15 cellular contexts compared by ENCODE assay signal in the genomic region with DNA sequence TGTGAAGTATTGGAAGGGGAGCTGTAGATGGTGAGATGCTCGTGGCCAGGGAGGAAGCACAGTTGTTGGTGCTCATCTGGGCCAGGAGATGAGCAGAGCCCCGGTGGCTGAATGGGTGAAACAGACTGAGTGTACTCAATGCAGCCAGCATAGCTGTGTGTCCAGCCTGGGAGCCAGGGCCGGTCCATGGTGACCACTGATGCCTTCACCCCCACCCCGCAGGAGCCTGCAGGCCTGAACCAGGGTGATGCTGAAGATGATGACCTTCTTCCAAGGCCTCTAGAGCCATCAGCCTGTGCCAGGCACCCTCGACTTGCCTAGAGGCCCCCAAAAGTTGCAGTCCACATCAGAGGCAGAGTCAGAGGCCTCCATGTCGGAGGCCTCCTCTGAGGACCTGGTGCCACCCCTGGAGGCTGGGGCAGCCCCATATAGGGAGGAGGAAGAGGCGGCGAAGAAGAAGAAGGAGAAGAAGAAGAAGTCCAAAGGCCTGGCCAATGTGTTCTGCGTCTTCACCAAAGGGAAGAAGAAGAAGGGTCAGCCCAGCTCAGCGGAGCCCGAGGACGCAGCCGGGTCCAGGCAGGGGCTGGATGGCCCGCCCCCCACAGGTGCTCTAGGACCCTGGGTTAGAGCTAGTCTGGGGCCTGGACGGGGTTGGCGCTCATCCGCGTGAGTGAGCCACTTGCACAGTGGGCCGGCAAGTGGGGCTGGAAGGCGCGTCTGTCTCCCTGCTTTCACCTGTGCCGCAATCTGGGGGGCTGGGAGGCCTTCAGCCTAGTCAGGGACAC. TPM values are rescaled to one million over a fixed set of nuclear protein-coding genes. Genes with fewer than 3 reads are reported as not detected.
DNase-seq lines count a peak whose midpoint lies in the region; ATAC-seq and TF ChIP-seq lines count a peak whose summit lies in the region.
"Had no signal": no experiment of that assay in that cellular context is flagged by ENCODE, and none has a peak within 500 bp of the region (broad histone marks: within the 10 kb centered on the region; RNA-seq: fewer than 3 reads in every experiment).

No MANE protein-coding gene starts in this region.

- H3K4me3 ChIP-seq in A673 (ENCODE audit: low read depth, low read length, poor library complexity, severe bottlenecking) (peak overlapping the region; percentile 20), right atrium auricular region (peak overlapping the region; percentile 10 to 35), ovary (peak overlapping the region; percentile 26), MM.1S (ENCODE audit: low read length) (no peak overlapping the region)

- CTCF ChIA-PET in A673 (lab: Charles Lee) (interaction anchor here (0.7 to 2.3 kb wide), 3 partner anchors 21 to 135 kb away, joined by 3 to 6 read pairs (median 4); no protein-coding TSS in a partner anchor), WTC11 (lab: Charles Lee) (interaction anchor here (0.6 to 12.3 kb wide), 29 partner anchors 8 to 170 kb away, joined by 3 to 199 read pairs (median 5); no protein-coding TSS in a partner anchor)
- CTCF ChIA-PET in activated CD8-positive, alpha-beta T cell treated with anti-CD3 and anti-CD28 coated beads, Interleukin-2, amount 10 ng/mL, durations not matched to agents 7 days and 5 days (lab: Charles Lee), result interaction anchor here (1.6 kb wide), 1 partner anchor 21 kb away, joined by 8 read pairs; no protein-coding TSS in a partner anchor

- intact Hi-C loops in A673 (cut with micrococcal nuclease; ENCODE audit: unreplicated experiment), result no loop called here
- intact Hi-C loops in ovary (cut with DNase I), result no loop called here

- TF ChIP-seq EP300 in ovary (IDR thresholded peaks at IDR 0.05), result no peak

- H3F3A ChIP-seq in MM.1S (ENCODE audit: insufficient read depth, low read length), result no peaks in the 10 kb centered on the region

- WGBS in ovary, 3 donors, result 61 to 68% (median 67%) methylated on average over 22 of the region's 22 CpGs

- POLR2A ChIA-PET in A673 (lab: Charles Lee; ENCODE audit: low non-redundant PET), result no interaction called here
- POLR2A ChIA-PET in WTC11 (lab: Charles Lee), result interaction anchor here (0.5 to 1.9 kb wide), 4 partner anchors 11 to 1356 kb away, joined by 3 to 5 read pairs (median 4); no protein-coding TSS in a partner anchor
- POLR2A ChIA-PET in activated CD8-positive, alpha-beta T cell treated with anti-CD3 and anti-CD28 coated beads, Interleukin-2, amount 10 ng/mL, durations not matched to agents 7 days and 5 days (lab: Charles Lee), result no interaction called here

- no peaks in the 10 kb centered on the region for H3K9me2 ChIP-seq in MM.1S (replicated peaks; ENCODE audit: insufficient read depth, low read length)

- H3K27me3 Mint-ChIP-seq in WTC11 (ENCODE audit: low read depth), result peaks cover 40% of the 10 kb centered on the region
- peaks cover 14% of the 10 kb centered on the region for H3K27me3 Mint-ChIP-seq in activated CD8-positive, alpha-beta T cell treated with anti-CD3 and anti-CD28 coated beads, Interleukin-2, amount 10 ng/mL, durations not matched to agents 7 days and 5 days (ENCODE audit: low read depth)

- H3K79me2 ChIP-seq in MM.1S (ENCODE audit: low read length), result no peaks in the 10 kb centered on the region

- no peak for TF ChIP-seq CTCF in A673 (conservative IDR thresholded peaks at IDR 0.05; ENCODE audit: low read depth, low read length)
- no peak for TF ChIP-seq CTCF in WTC11 (IDR thresholded peaks at IDR 0.05)
- TF ChIP-seq CTCF in right atrium auricular region (IDR thresholded peaks at IDR 0.05), result no peak
- TF ChIP-seq CTCF in ovary (IDR thresholded peaks at IDR 0.05), result no peak
- TF ChIP-seq CTCF in MM.1S (IDR thresholded peaks at IDR 0.05; ENCODE audit: low read length), result no peak

- H3K4me2 ChIP-seq in MM.1S (ENCODE audit: low read depth, low read length), result no peak overlapping the region

- no TSS peak for BruUV-seq in A673 (replicated peaks; lab: Mats Ljungman, UMichigan)

- no peak for ATAC-seq in WTC11
- ATAC-seq in activated CD8-positive, alpha-beta T cell treated with anti-CD3 and anti-CD28 coated beads, Interleukin-2, amount 10 ng/mL, durations not matched to agents 7 days and 5 days, result no peak
- no peak for ATAC-seq in stimulated activated effector memory CD8-positive, alpha-beta T cell treated with anti-CD3 and anti-CD28 coated beads, Interleukin-12 subunit alpha, Interleukin-12 subunit beta, amount 100 ng/mL, for 72 hours
- ATAC-seq: activated CD4-positive, CD25-positive, alpha-beta regulatory T cell treated with anti-CD3 and anti-CD28 coated beads, Interleukin-2, amount 50 U/mL, for 24 hours had no signal

- no peaks in the 10 kb centered on the region for H4K20me1 ChIP-seq in MM.1S (ENCODE audit: insufficient read depth, low read length)

- TF ChIP-seq POLR2A in ovary (IDR thresholded peaks at IDR 0.05), result no peak

- peaks cover 28% of the 10 kb centered on the region for H3K4me1 Mint-ChIP-seq in WTC11
- H3K4me1 Mint-ChIP-seq in activated CD8-positive, alpha-beta T cell treated with anti-CD3 and anti-CD28 coated beads, Interleukin-2, amount 10 ng/mL, durations not matched to agents 7 days and 5 days (ENCODE audit: low read depth), result no peaks in the 10 kb centered on the region
- peaks cover 6% of the 10 kb centered on the region for H3K4me1 Mint-ChIP-seq in stimulated activated effector memory CD8-positive, alpha-beta T cell treated with anti-CD3 and anti-CD28 coated beads, Interleukin-12 subunit alpha, Interleukin-12 subunit beta, amount 100 ng/mL, for 72 hours
- H3K4me1 Mint-ChIP-seq: activated naive CD8-positive, alpha-beta T cell treated with anti-CD3 and anti-CD28 coated beads for 36 hours had no signal

- H3K36me3 ChIP-seq in A673 (ENCODE audit: insufficient read depth, low read length, poor library complexity, severe bottlenecking) (no peaks in the 10 kb centered on the region), right atrium auricular region (peaks cover 7% of the 10 kb centered on the region), ovary (no peaks in the 10 kb centered on the region), MM.1S (replicated peaks; ENCODE audit: insufficient read depth, low read length) (no peaks in the 10 kb centered on the region)

- H3K27me3 ChIP-seq in A673 (replicated peaks; ENCODE audit: insufficient read depth, low read depth, low read length, poor library complexity) (no peaks in the 10 kb centered on the region), right atrium auricular region (no peaks in the 10 kb centered on the region), ovary (no peaks in the 10 kb centered on the region), MM.1S (replicated peaks; ENCODE audit: insufficient read depth, low read length) (peaks cover 15% of the 10 kb centered on the region)

- no peaks in the 10 kb centered on the region for H3K9me3 Mint-ChIP-seq in WTC11
- H3K9me3 Mint-ChIP-seq in activated CD8-positive, alpha-beta T cell treated with anti-CD3 and anti-CD28 coated beads, Interleukin-2, amount 10 ng/mL, durations not matched to agents 7 days and 5 days (ENCODE audit: insufficient read depth), result no peaks in the 10 kb centered on the region
- no peaks in the 10 kb centered on the region for H3K9me3 Mint-ChIP-seq in stimulated activated effector memory CD8-positive, alpha-beta T cell treated with anti-CD3 and anti-CD28 coated beads, Interleukin-12 subunit alpha, Interleukin-12 subunit beta, amount 100 ng/mL, for 72 hours
- H3K9me3 Mint-ChIP-seq: activated naive CD8-positive, alpha-beta T cell treated with anti-CD3 and anti-CD28 coated beads for 36 hours had no signal

- DNase-seq in A673 (ENCODE audit: low spot score) (no peak), WTC11 (ENCODE audit: low spot score) (no peak), right atrium auricular region (ENCODE audit: low spot score) (no peak), ovary (peak in 3 of 5 donors; percentile 22 to 47 (median 39)), NCI-H1092 treated with DMSO at 0.1 percent for 48 hours (lab: John Stamatoyannopoulos, UW) (no peak), MM.1S (no peak)
- DNase-seq in activated CD8-positive, alpha-beta T cell treated with anti-CD3 and anti-CD28 coated beads, Interleukin-2, amount 10 ng/mL, durations not matched to agents 7 days and 5 days, result no peak
- DNase-seq in stimulated activated effector memory CD8-positive, alpha-beta T cell treated with anti-CD3 and anti-CD28 coated beads, Interleukin-12 subunit alpha, Interleukin-12 subunit beta, amount 100 ng/mL, for 72 hours (ENCODE audit: low spot score in 2 of 2), result no peak
- DNase-seq: activated naive CD8-positive, alpha-beta T cell treated with anti-CD3 and anti-CD28 coated beads for 36 hours; NCI-H1694 treated with DMSO at 0.1 percent for 48 hours; stimulated activated CD4-positive, alpha-beta T cell treated with anti-CD3 and anti-CD28 coated beads, Interleukin-2, amount 100 ng/mL, for 24 hours had no signal

- peak overlapping the region; percentile 56 for H3K4me3 Mint-ChIP-seq in WTC11
- no peak overlapping the region for H3K4me3 Mint-ChIP-seq in activated CD8-positive, alpha-beta T cell treated with anti-CD3 and anti-CD28 coated beads, Interleukin-2, amount 10 ng/mL, durations not matched to agents 7 days and 5 days
- no peak overlapping the region for H3K4me3 Mint-ChIP-seq in stimulated activated effector memory CD8-positive, alpha-beta T cell treated with anti-CD3 and anti-CD28 coated beads, Interleukin-12 subunit alpha, Interleukin-12 subunit beta, amount 100 ng/mL, for 72 hours
- H3K4me3 Mint-ChIP-seq: activated naive CD8-positive, alpha-beta T cell treated with anti-CD3 and anti-CD28 coated beads for 36 hours had no signal

- H3K9me3 ChIP-seq in A673 (ENCODE audit: low read depth, low read length, poor library complexity, severe bottlenecking), result no peaks in the 10 kb centered on the region
- H3K9me3 ChIP-seq in right atrium auricular region, result no peaks in the 10 kb centered on the region
- H3K9me3 ChIP-seq in ovary, result no peaks in the 10 kb centered on the region
- H3K9me3 ChIP-seq in MM.1S (replicated peaks; ENCODE audit: insufficient read depth, low read length), result no peaks in the 10 kb centered on the region

- H2AFZ ChIP-seq in MM.1S (ENCODE audit: low read length), result no peak overlapping the region

- H3K9ac ChIP-seq in MM.1S (ENCODE audit: low read length), result no peak overlapping the region

- peaks cover 24% of the 10 kb centered on the region for H3K4me1 ChIP-seq in A673 (ENCODE audit: insufficient read depth, low read length, poor library complexity, severe bottlenecking)
- H3K4me1 ChIP-seq in right atrium auricular region, result peaks cover 0 to 93% of the 10 kb centered on the region in 2 donors
- peaks cover 17% of the 10 kb centered on the region for H3K4me1 ChIP-seq in ovary (ENCODE audit: insufficient read depth)
- H3K4me1 ChIP-seq in MM.1S (ENCODE audit: low read length), result no peaks in the 10 kb centered on the region

- H3K36me3 Mint-ChIP-seq in WTC11, result no peaks in the 10 kb centered on the region
- H3K36me3 Mint-ChIP-seq in activated CD8-positive, alpha-beta T cell treated with anti-CD3 and anti-CD28 coated beads, Interleukin-2, amount 10 ng/mL, durations not matched to agents 7 days and 5 days (ENCODE audit: low read depth), result no peaks in the 10 kb centered on the region
- no peaks in the 10 kb centered on the region for H3K36me3 Mint-ChIP-seq in stimulated activated effector memory CD8-positive, alpha-beta T cell treated with anti-CD3 and anti-CD28 coated beads, Interleukin-12 subunit alpha, Interleukin-12 subunit beta, amount 100 ng/mL, for 72 hours
- H3K36me3 Mint-ChIP-seq: activated naive CD8-positive, alpha-beta T cell treated with anti-CD3 and anti-CD28 coated beads for 36 hours had no signal

- H3K27ac ChIP-seq in A673 (ENCODE audit: low read depth, low read length, poor library complexity, severe bottlenecking) (no peak overlapping the region), right atrium auricular region (no peak overlapping the region), ovary (no peak overlapping the region), MM.1S (ENCODE audit: low read length) (no peak overlapping the region)

- no peak overlapping the region for H3K27ac Mint-ChIP-seq in WTC11
- H3K27ac Mint-ChIP-seq in activated CD8-positive, alpha-beta T cell treated with anti-CD3 and anti-CD28 coated beads, Interleukin-2, amount 10 ng/mL, durations not matched to agents 7 days and 5 days, result no peak overlapping the region
- no peak overlapping the region for H3K27ac Mint-ChIP-seq in stimulated activated effector memory CD8-positive, alpha-beta T cell treated with anti-CD3 and anti-CD28 coated beads, Interleukin-12 subunit alpha, Interleukin-12 subunit beta, amount 100 ng/mL, for 72 hours
- H3K27ac Mint-ChIP-seq: activated naive CD8-positive, alpha-beta T cell treated with anti-CD3 and anti-CD28 coated beads for 36 hours had no signal

RNA-seq across cellular contexts. Expression of gene TNFAIP2, which starts 3.0 kb away (rescaled TPM):
- 5.5 and 7.0 TPM in 2 replicates for total RNA-seq in A673 (2021)
- total RNA-seq in WTC11 (2021), result 19.6 to 25.2 TPM (median 24.1 TPM) in 3 replicates
- total RNA-seq in right atrium auricular region, result 10 to 100 TPM; 24.5 to 32.2 TPM
- total RNA-seq in ovary, result 100 to 1,000 TPM in 1 of 7 donors, 10 to 100 TPM in 4, 1 to 10 TPM in 2; 7.1 to 258 (median 28.1) TPM
- 10 to 100 TPM; 18.7 to 27.4 TPM for polyA plus RNA-seq in ovary
- under 1 TPM; 0.23 to 0.71 TPM for total RNA-seq in activated CD8-positive, alpha-beta T cell treated with anti-CD3 and anti-CD28 coated beads, Interleukin-2, amount 10 ng/mL, durations not matched to agents 7 days and 5 days

RNA-seq across cellular contexts. Expression of gene EXOC3L4, which starts 31.8 kb away (rescaled TPM):
- total RNA-seq in A673 (2021), result not detected in 2 replicates
- total RNA-seq in WTC11 (2021), result 0.21 to 0.42 TPM (median 0.30 TPM) in 3 replicates
- under 1 TPM in 1 of 2 donors, not detected in 1; 0.37 TPM for total RNA-seq in right atrium auricular region
- total RNA-seq in ovary, result 1 to 10 TPM in 3 of 7 donors, under 1 TPM in 2, not detected in 2; 0.33 to 1.2 (median 1.1) TPM
- polyA plus RNA-seq in ovary, result under 1 TPM in 1 of 2 donors, not detected in 1; 0.62 TPM
- not detected for total RNA-seq in activated CD8-positive, alpha-beta T cell treated with anti-CD3 and anti-CD28 coated beads, Interleukin-2, amount 10 ng/mL, durations not matched to agents 7 days and 5 days
- total RNA-seq: activated naive CD8-positive, alpha-beta T cell treated with anti-CD3 and anti-CD28 coated beads for 36 hours; lung microvascular endothelial cell; temporal lobe had no signal

RNA-seq across cellular contexts. Expression of gene LBHD2, which starts 42.3 kb away (rescaled TPM):
- total RNA-seq in A673 (2021) (0.99 and 2.3 TPM in 2 replicates), WTC11 (2021) (not detected in 3 replicates), right atrium auricular region (not detected), ovary (under 1 TPM in 1 of 7 donors, not detected in 6; 0.47 TPM)
- polyA plus RNA-seq in ovary, result not detected
- total RNA-seq in activated CD8-positive, alpha-beta T cell treated with anti-CD3 and anti-CD28 coated beads, Interleukin-2, amount 10 ng/mL, durations not matched to agents 7 days and 5 days, result not detected
- total RNA-seq: activated naive CD8-positive, alpha-beta T cell treated with anti-CD3 and anti-CD28 coated beads for 36 hours; esophagus mucosa; lung microvascular endothelial cell; temporal lobe had no signal

Comparison
In these comparisons a context has a peak if more than half of its experiments do, and no peak if none do; other contexts are left out.
1. DNase-seq: peak in ovary (3 of 5); none in A673 (single experiment), WTC11 (single experiment), right atrium auricular region (single experiment), NCI-H1092 treated with DMSO at 0.1 percent for 48 hours (single experiment), activated CD8-positive, alpha-beta T cell treated with anti-CD3 and anti-CD28 coated beads, Interleukin-2, amount 10 ng/mL, durations not matched to agents 7 days and 5 days (single experiment), MM.1S (single experiment) and stimulated activated effector memory CD8-positive, alpha-beta T cell treated with anti-CD3 and anti-CD28 coated beads, Interleukin-12 subunit alpha, Interleukin-12 subunit beta, amount 100 ng/mL, for 72 hours (0 of 2).